In the genomic region with DNA sequence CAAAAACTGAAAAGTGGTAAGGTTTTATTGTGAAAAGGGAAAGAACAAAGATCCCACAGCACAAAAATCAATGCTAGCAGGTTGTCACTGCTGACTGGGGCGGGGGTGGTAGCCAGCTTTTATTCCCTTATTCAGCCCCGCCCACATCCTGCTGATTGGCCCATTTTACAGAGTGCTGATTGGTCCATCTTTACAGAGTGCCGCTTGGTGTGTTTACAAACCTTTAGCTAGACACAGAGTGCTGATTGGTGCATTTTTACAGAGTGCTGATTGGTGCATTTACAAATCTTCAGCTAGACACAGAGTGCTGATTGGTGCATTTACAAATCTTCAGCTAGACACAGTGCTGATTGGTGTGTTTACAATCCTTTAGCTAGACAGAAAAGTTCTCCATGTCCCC, we compare ENCODE assay signal across 7 cellular contexts. TPM values are rescaled to one million over a fixed set of nuclear protein-coding genes. Genes with fewer than 3 reads are reported as not detected.
DNase-seq lines count a peak whose midpoint lies in the region; TF ChIP-seq lines count a peak whose summit lies in the region.
"Not testable (repeated sequence)": the region's sequence is repeated elsewhere in the genome, so short reads cannot be mapped to it uniquely, and the experiment has no call there.

No MANE protein-coding gene starts in this region.

- H3K36me3 Mint-ChIP-seq in HFFc6 (ENCODE audit: low read depth); T-helper 2 cell treated with Interferon-gamma antibody and Interleukin-4, amounts not matched to agents 5 μg/mL and 100 μg/mL, for 36 hours (ENCODE audit: low read depth); activated naive CD4-positive, alpha-beta T cell treated with anti-CD3 and anti-CD28 coated beads, Interleukin-2, amount 50 U/mL, for 24 hours; nephron (ENCODE audit: low read depth): not testable (repeated sequence)

- H3K27ac Mint-ChIP-seq in HFFc6; T-helper 2 cell treated with Interferon-gamma antibody and Interleukin-4, amounts not matched to agents 5 μg/mL and 100 μg/mL, for 36 hours; activated naive CD4-positive, alpha-beta T cell treated with anti-CD3 and anti-CD28 coated beads, Interleukin-2, amount 50 U/mL, for 24 hours; nephron: not testable (repeated sequence)

- not testable (repeated sequence) for TF ChIP-seq POLR2A in erythroblast (IDR thresholded peaks at IDR 0.05; ENCODE audit: low read length)

- not testable (repeated sequence) for H3K27me3 Mint-ChIP-seq in HFFc6 (ENCODE audit: insufficient read depth); nephron (ENCODE audit: low read depth)
- H3K27me3 Mint-ChIP-seq in T-helper 2 cell treated with Interferon-gamma antibody and Interleukin-4, amounts not matched to agents 5 μg/mL and 100 μg/mL, for 36 hours (ENCODE audit: low read depth), result peaks cover 46% of the 10 kb centered on the region
- peaks cover 18% of the 10 kb centered on the region for H3K27me3 Mint-ChIP-seq in activated naive CD4-positive, alpha-beta T cell treated with anti-CD3 and anti-CD28 coated beads, Interleukin-2, amount 50 U/mL, for 24 hours

- H3K4me1 Mint-ChIP-seq in HFFc6 (ENCODE audit: low read depth) (peaks cover 27% of the 10 kb centered on the region), nephron (peaks cover 13% of the 10 kb centered on the region)
- H3K4me1 Mint-ChIP-seq in T-helper 2 cell treated with Interferon-gamma antibody and Interleukin-4, amounts not matched to agents 5 μg/mL and 100 μg/mL, for 36 hours (ENCODE audit: low read depth), result peaks cover 31% of the 10 kb centered on the region
- H3K4me1 Mint-ChIP-seq in activated naive CD4-positive, alpha-beta T cell treated with anti-CD3 and anti-CD28 coated beads, Interleukin-2, amount 50 U/mL, for 24 hours, result peaks cover 46% of the 10 kb centered on the region

- not testable (repeated sequence) for TF ChIP-seq CTCF in HFFc6 (IDR thresholded peaks at IDR 0.05); nephron (IDR thresholded peaks at IDR 0.05; ENCODE audit: unreplicated experiment in 3 of 3)

- peak overlapping the region; percentile 21; the same call in 1 of the 2 replicates for H3K4me3 Mint-ChIP-seq in HFFc6
- peak overlapping the region; percentile 97 for H3K4me3 Mint-ChIP-seq in T-helper 2 cell treated with Interferon-gamma antibody and Interleukin-4, amounts not matched to agents 5 μg/mL and 100 μg/mL, for 36 hours
- peak overlapping the region; percentile 99 for H3K4me3 Mint-ChIP-seq in activated naive CD4-positive, alpha-beta T cell treated with anti-CD3 and anti-CD28 coated beads, Interleukin-2, amount 50 U/mL, for 24 hours
- peak overlapping the region; percentile 99 to 100 (median 100) for H3K4me3 Mint-ChIP-seq in nephron

- H3K9me3 Mint-ChIP-seq in HFFc6; activated naive CD4-positive, alpha-beta T cell treated with anti-CD3 and anti-CD28 coated beads, Interleukin-2, amount 50 U/mL, for 24 hours; nephron: not testable (repeated sequence)
- H3K9me3 Mint-ChIP-seq in T-helper 2 cell treated with Interferon-gamma antibody and Interleukin-4, amounts not matched to agents 5 μg/mL and 100 μg/mL, for 36 hours, result peaks cover 28% of the 10 kb centered on the region

- DNase-seq in COR-L47 (lab: John Stamatoyannopoulos, UW), result peak; percentile 13
- DNase-seq in HFFc6; T-helper 2 cell treated with Interferon-gamma antibody and Interleukin-4, amounts not matched to agents 5 μg/mL and 100 μg/mL, for 36 hours (ENCODE audit: low spot score): not testable (repeated sequence)
- peak; percentile 4 for DNase-seq in NCI-H2196 (lab: John Stamatoyannopoulos, UW; ENCODE audit: unreplicated experiment)
- peak; percentile 4 to 29 for DNase-seq in erythroblast (lab: John Stamatoyannopoulos, UW)

RNA-seq across cellular contexts. Expression of a gene that starts 1.5 kb away (rescaled TPM):
- total RNA-seq in HFFc6 (2021; fragmentation: NEBNext Ultra II Directional; extraction: Animal tissue kit (Norgen Biotek cat#: 25700)), result 1 to 10 TPM in 4 of 6 experiments, under 1 TPM in 2; 0.48 to 1.5 (median 1.0) TPM

RNA-seq across cellular contexts. Expression of a gene that starts 45.2 kb away (rescaled TPM):
- 1 to 10 TPM; 2.4 to 3.1 (median 2.8) TPM for total RNA-seq in HFFc6 (2021; fragmentation: NEBNext Ultra II Directional; extraction: Animal tissue kit (Norgen Biotek cat#: 25700))

Comparison
In these comparisons a context has a peak if more than half of its experiments do, and no peak if none do; other contexts are left out.
1. H3K4me3 Mint-ChIP-seq: peak in every context shown above with its lines; median percentile 100 in nephron; 99 in activated naive CD4-positive, alpha-beta T cell treated with anti-CD3 and anti-CD28 coated beads, Interleukin-2, amount 50 U/mL, for 24 hours; 97 in T-helper 2 cell treated with Interferon-gamma antibody and Interleukin-4, amounts not matched to agents 5 μg/mL and 100 μg/mL, for 36 hours; 21 in HFFc6.